ENCODE assay signal across 16 cellular contexts in the genomic region with DNA sequence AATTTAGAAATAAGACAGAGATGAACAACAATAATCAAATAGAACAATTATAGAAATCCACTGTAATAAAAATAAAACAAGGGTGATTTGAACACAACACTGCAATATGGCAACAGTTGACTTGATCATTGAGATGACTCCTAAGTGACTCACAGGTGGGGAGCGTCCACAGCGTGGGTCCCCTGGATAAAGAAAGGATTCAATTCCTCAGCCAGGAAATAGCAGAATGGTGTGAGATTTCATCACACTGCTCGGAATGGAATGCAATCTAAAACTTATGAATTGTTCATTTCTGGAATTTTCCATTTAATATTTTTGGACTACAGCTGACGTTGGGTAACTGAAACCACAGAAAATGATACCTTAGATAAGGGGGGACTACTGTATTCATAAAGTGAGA.
DNase-seq lines count a peak whose midpoint lies in the region; ATAC-seq and TF ChIP-seq lines count a peak whose summit lies in the region.
"Had no signal": no experiment of that assay in that cellular context is flagged by ENCODE, and none has a peak within 500 bp of the region (broad histone marks: within the 10 kb centered on the region; RNA-seq: fewer than 3 reads in every experiment).

No MANE protein-coding gene starts in this region.

- no peak for TF ChIP-seq CTCF in BJ (IDR thresholded peaks at IDR 0.05; ENCODE audit: insufficient read depth, low read depth, low read length)

- no peaks in the 10 kb centered on the region for H3K27me3 ChIP-seq in BJ (ENCODE audit: control insufficient read depth, insufficient read depth, low read length)
- H3K27me3 ChIP-seq: body of pancreas, ovary had no signal

- CTCF ChIA-PET in BJ (lab: Yijun Ruan, JAX): interaction anchor here (1.0 kb wide), 1 partner anchor 96 kb away, joined by 3 read pairs; no protein-coding TSS in a partner anchor

- H3K4me3 ChIP-seq in BJ (ENCODE audit: low read depth, low read length): no peak overlapping the region
- H3K4me3 ChIP-seq: body of pancreas, K562, ovary had no signal

- H3K36me3 ChIP-seq in BJ (ENCODE audit: control insufficient read depth, insufficient read depth, low read length): no peaks in the 10 kb centered on the region
- H3K36me3 ChIP-seq: ovary had no signal

- POLR2A ChIA-PET in BJ (lab: Charles Lee): interaction anchor here (0.7 kb wide), 1 partner anchor 766 kb away, joined by 4 read pairs; no protein-coding TSS in a partner anchor

- ATAC-seq in HG03571 (IDR thresholded peaks at IDR 0.05; ENCODE audit: unreplicated experiment) (no peak), HG03378 (IDR thresholded peaks at IDR 0.05; ENCODE audit: unreplicated experiment) (no peak)
- ATAC-seq: body of pancreas, K562 had no signal

- DNase-seq in BJ (ENCODE audit: low read depth) (peak; percentile 58), NCI-H460 (ENCODE audit: extremely low read depth, low read depth) (peak; percentile 33), epithelial cell of prostate (ENCODE audit: low read depth, low spot score) (peak; percentile 16), myocyte (ENCODE audit: low read depth) (peak; percentile 5), ecto neural progenitor cell (ENCODE audit: low spot score) (no peak)
- DNase-seq in activated effector memory CD4-positive, alpha-beta T cell treated with Interleukin-2 at 50 U/mL for 16 hours: no peak
- DNase-seq: activated CD4-positive, alpha-beta memory T cell treated with anti-CD3 and anti-CD28 coated beads for 36 hours; body of pancreas; C1 segment of cervical spinal cord; glutamatergic neuron; islet precursor cell; NCI-H1105; ovary had no signal

- H3K27ac ChIP-seq in epithelial cell of prostate: peak overlapping the region; percentile 66
- H3K27ac ChIP-seq: body of pancreas, ovary had no signal

Comparison
In these comparisons a context has a peak if more than half of its experiments do, and no peak if none do; other contexts are left out.
1. DNase-seq: peak in BJ (single experiment), NCI-H460 (single experiment), epithelial cell of prostate (single experiment) and myocyte (single experiment); none in ecto neural progenitor cell (single experiment) and activated effector memory CD4-positive, alpha-beta T cell treated with Interleukin-2 at 50 U/mL for 16 hours (single experiment).